In the genomic region with DNA sequence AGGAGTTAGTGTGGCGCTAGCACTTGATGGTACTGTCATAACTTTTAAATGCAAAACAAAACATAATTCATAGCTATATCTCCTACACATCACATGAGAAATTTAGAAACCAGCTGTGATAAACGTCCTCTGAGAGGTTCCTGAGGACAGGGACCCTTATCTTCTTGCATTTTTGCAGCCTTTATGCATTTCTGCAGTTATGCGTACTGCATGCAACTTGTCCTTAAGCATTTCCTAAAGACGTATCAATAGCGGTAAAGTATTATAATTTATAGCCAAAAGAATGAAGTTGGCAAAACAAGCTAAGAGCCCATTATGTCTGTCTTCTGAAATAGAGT, we compare ENCODE assay signal across 8 cellular contexts. TPM values are rescaled to one million over a fixed set of nuclear protein-coding genes. Genes with fewer than 3 reads are reported as not detected.
DNase-seq lines count a peak whose midpoint lies in the region; ATAC-seq and TF ChIP-seq lines count a peak whose summit lies in the region.

No MANE protein-coding gene starts in this region.

- H3K27ac Mint-ChIP-seq in natural killer cell treated with Interleukin-12 subunit alpha and Interleukin-12 subunit beta and Interleukin-15 and Interleukin-18, amount 100 ng/mL, for 72 hours = peak overlapping the region; percentile 95 to 96

- H3K9me3 ChIP-seq in Loucy (ENCODE audit: insufficient read depth, low read depth, low read length) = no peaks in the 10 kb centered on the region

- no peaks in the 10 kb centered on the region for H3K36me3 ChIP-seq in Loucy (ENCODE audit: insufficient read depth, low read length)

- H2AFZ ChIP-seq in Loucy (ENCODE audit: low read length) = no peak overlapping the region

- no peaks in the 10 kb centered on the region for H3K9me2 ChIP-seq in Loucy (replicated peaks; ENCODE audit: low read depth, low read length)

- H3K4me2 ChIP-seq in Loucy (ENCODE audit: low read depth, low read length, poor library complexity, severe bottlenecking) = peak overlapping the region; percentile 86

- H3K4me1 ChIP-seq in Loucy (ENCODE audit: insufficient read depth, low read length, poor library complexity, severe bottlenecking) = peaks cover 58% of the 10 kb centered on the region

- peaks cover 37% of the 10 kb centered on the region for H4K20me1 ChIP-seq in Loucy (ENCODE audit: insufficient read depth, low read length, poor library complexity, severe bottlenecking)

- H3K27me3 Mint-ChIP-seq in natural killer cell treated with Interleukin-12 subunit alpha and Interleukin-12 subunit beta and Interleukin-15 and Interleukin-18, amount 100 ng/mL, for 72 hours = peaks cover 0 to 3% of the 10 kb centered on the region in 2 donors

- peak overlapping the region; percentile 93 for H3K9ac ChIP-seq in Loucy (ENCODE audit: low read depth, low read length, poor library complexity, severe bottlenecking)

- no peaks in the 10 kb centered on the region for H3K9me3 Mint-ChIP-seq in natural killer cell treated with Interleukin-12 subunit alpha and Interleukin-12 subunit beta and Interleukin-15 and Interleukin-18, amount 100 ng/mL, for 72 hours

- no peak for ATAC-seq in natural killer cell treated with Interleukin-12 subunit alpha and Interleukin-12 subunit beta and Interleukin-15 and Interleukin-18, amount 100 ng/mL, for 72 hours
- no peak for ATAC-seq in HG02623 (IDR thresholded peaks at IDR 0.05; ENCODE audit: unreplicated experiment)

- TF ChIP-seq CTCF in AG10803 (conservative IDR thresholded peaks at IDR 0.05; ENCODE audit: low read length) = no peak
- TF ChIP-seq CTCF in Loucy (conservative IDR thresholded peaks at IDR 0.05; ENCODE audit: low read length) = no peak
- no peak for TF ChIP-seq CTCF in coronary artery (IDR thresholded peaks at IDR 0.05)

- H3K27me3 ChIP-seq in Loucy (ENCODE audit: insufficient read depth, low read length, poor library complexity, severe bottlenecking) = no peaks in the 10 kb centered on the region

- peaks cover 31 to 46% of the 10 kb centered on the region in 2 donors for H3K4me1 Mint-ChIP-seq in natural killer cell treated with Interleukin-12 subunit alpha and Interleukin-12 subunit beta and Interleukin-15 and Interleukin-18, amount 100 ng/mL, for 72 hours (ENCODE audit: low read depth in 2 of 2)

- peaks cover 4% of the 10 kb centered on the region for H3K36me3 Mint-ChIP-seq in natural killer cell treated with Interleukin-12 subunit alpha and Interleukin-12 subunit beta and Interleukin-15 and Interleukin-18, amount 100 ng/mL, for 72 hours

- DNase-seq in AG10803 (ENCODE audit: low read depth) (no peak), coronary artery (ENCODE audit: low spot score) (no peak), kidney glomerular epithelial cell (lab: John Stamatoyannopoulos, UW) (no peak), NCI-H1694 treated with DMSO at 0.1 percent for 48 hours (lab: John Stamatoyannopoulos, UW) (no peak)
- no peak for DNase-seq in natural killer cell treated with Interleukin-12 subunit alpha and Interleukin-12 subunit beta and Interleukin-15 and Interleukin-18, amount 100 ng/mL, for 72 hours (ENCODE audit: low spot score)
- no peak for DNase-seq in stimulated activated CD4-positive, alpha-beta T cell treated with anti-CD3 and anti-CD28 coated beads, Interleukin-4, amount 100 ng/mL, for 4 hours

- peak overlapping the region; percentile 100 for H3K4me3 Mint-ChIP-seq in natural killer cell treated with Interleukin-12 subunit alpha and Interleukin-12 subunit beta and Interleukin-15 and Interleukin-18, amount 100 ng/mL, for 72 hours

- peak overlapping the region; percentile 9 to 93 for H3K27ac ChIP-seq in coronary artery

- H3K4me3 ChIP-seq in AG10803 (ENCODE audit: low read length) (peak overlapping the region; percentile 90), Loucy (ENCODE audit: low read length, poor library complexity, severe bottlenecking) (peak overlapping the region; percentile 91), coronary artery (peak overlapping the region; percentile 94)

- peaks cover 55% of the 10 kb centered on the region for H3K79me2 ChIP-seq in Loucy (ENCODE audit: insufficient read depth, low read length)

- H3F3A ChIP-seq in Loucy (ENCODE audit: low read depth) = peaks cover 8% of the 10 kb centered on the region; the same call in 1 of the 2 replicates

RNA-seq across cellular contexts. Expression of a gene that starts 1.7 kb away (rescaled TPM):
- 10 to 100 TPM; 12.4 to 16.6 TPM for total RNA-seq in natural killer cell treated with Interleukin-12 subunit alpha and Interleukin-12 subunit beta and Interleukin-15 and Interleukin-18, amount 100 ng/mL, for 72 hours

RNA-seq across cellular contexts. Expression of a gene that starts 19.9 kb away (rescaled TPM):
- not detected for total RNA-seq in natural killer cell treated with Interleukin-12 subunit alpha and Interleukin-12 subunit beta and Interleukin-15 and Interleukin-18, amount 100 ng/mL, for 72 hours

RNA-seq across cellular contexts. Expression of a gene that starts 33.0 kb away (rescaled TPM):
- not detected for total RNA-seq in natural killer cell treated with Interleukin-12 subunit alpha and Interleukin-12 subunit beta and Interleukin-15 and Interleukin-18, amount 100 ng/mL, for 72 hours

RNA-seq across cellular contexts. Expression of a gene that starts 57.6 kb away (rescaled TPM):
- total RNA-seq in natural killer cell treated with Interleukin-12 subunit alpha and Interleukin-12 subunit beta and Interleukin-15 and Interleukin-18, amount 100 ng/mL, for 72 hours = 10 to 100 TPM; 17.9 to 20.9 TPM
